Comparison of ENCODE assay signal across 8 cellular contexts in the genomic region with DNA sequence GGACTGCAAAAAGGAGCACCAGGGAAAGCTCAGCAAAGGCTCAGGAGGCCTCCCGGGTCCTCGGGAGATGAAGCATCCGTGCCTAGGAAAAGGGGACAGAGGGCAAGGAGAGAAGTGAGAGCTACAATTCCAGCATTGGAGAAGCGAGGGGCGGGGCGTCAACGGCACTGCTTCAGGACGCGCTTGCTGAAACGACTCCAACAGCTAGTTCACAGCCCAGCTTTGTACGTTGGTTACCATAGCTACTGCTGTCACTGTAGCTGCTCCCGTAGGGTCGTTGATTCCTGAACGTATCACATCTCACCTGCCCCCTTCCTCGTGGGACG.
DNase-seq lines count a peak whose midpoint lies in the region; ATAC-seq and TF ChIP-seq lines count a peak whose summit lies in the region.

No MANE protein-coding gene starts in this region.

- H3K9me3 Mint-ChIP-seq in IgD-negative memory B cell (no peaks in the 10 kb centered on the region), chondrocyte (ENCODE audit: low read depth) (no peaks in the 10 kb centered on the region), mesothelial cell of epicardium (no peaks in the 10 kb centered on the region)

- H3K4me1 Mint-ChIP-seq in IgD-negative memory B cell (peaks cover 4 to 15% (median 8%) of the 10 kb centered on the region in 3 donors), chondrocyte (ENCODE audit: low read depth) (peaks cover 21% of the 10 kb centered on the region), mesothelial cell of epicardium (peaks cover 42% of the 10 kb centered on the region)

- H3K27me3 Mint-ChIP-seq in IgD-negative memory B cell (peaks cover 17% of the 10 kb centered on the region), chondrocyte (ENCODE audit: low read depth) (peaks cover 28% of the 10 kb centered on the region), mesothelial cell of epicardium (ENCODE audit: low read depth) (peaks cover 22% of the 10 kb centered on the region)

- H3K27ac Mint-ChIP-seq in IgD-negative memory B cell (peak overlapping the region; percentile 1 to 66 (median 65)), chondrocyte (ENCODE audit: unreplicated experiment) (peak overlapping the region; percentile 9), mesothelial cell of epicardium (peak overlapping the region; percentile 84)

- peak; percentile 26 for ATAC-seq in GM19438 (IDR thresholded peaks at IDR 0.05; ENCODE audit: low read depth, unreplicated experiment)

- H3K4me3 Mint-ChIP-seq in IgD-negative memory B cell (peak overlapping the region; percentile 90 to 98 (median 93)), chondrocyte (ENCODE audit: unreplicated experiment) (peak overlapping the region; percentile 75), mesothelial cell of epicardium (peak overlapping the region; percentile 78)

- DNase-seq in AG08396 (ENCODE audit: low spot score) (peak; percentile 81), chondrocyte (ENCODE audit: low spot score) (peak; percentile 72), mesothelial cell of epicardium (ENCODE audit: low spot score in 2 of 2, unreplicated experiment in 2 of 2) (peak in 1 of 2 experiments; percentile 48), GDM1 (lab: John Stamatoyannopoulos, UW) (no peak), GOT3 (lab: John Stamatoyannopoulos, UW) (no peak), COLO829 (ENCODE audit: low spot score) (no peak)

- TF ChIP-seq CTCF in chondrocyte (IDR thresholded peaks at IDR 0.05) = no peak
- no peak for TF ChIP-seq CTCF in mesothelial cell of epicardium (IDR thresholded peaks at IDR 0.05; ENCODE audit: unreplicated experiment)

- H3K36me3 Mint-ChIP-seq in IgD-negative memory B cell (no peaks in the 10 kb centered on the region), chondrocyte (ENCODE audit: low read depth) (no peaks in the 10 kb centered on the region), mesothelial cell of epicardium (no peaks in the 10 kb centered on the region)

Comparison
In these comparisons a context has a peak if more than half of its experiments do, and no peak if none do; other contexts are left out.
1. DNase-seq: peak in AG08396 (single experiment) and chondrocyte (single experiment); none in GDM1 (single experiment), GOT3 (single experiment) and COLO829 (single experiment).
2. H3K27ac Mint-ChIP-seq: peak in every context shown above with its lines; median percentile 84 in mesothelial cell of epicardium; 65 in IgD-negative memory B cell; 9 in chondrocyte.
3. Peak in every context shown above with its lines, with median percentiles within 50 percentile points of each other: H3K4me3 Mint-ChIP-seq.